13 cellular contexts compared by ENCODE assay signal in the genomic region with DNA sequence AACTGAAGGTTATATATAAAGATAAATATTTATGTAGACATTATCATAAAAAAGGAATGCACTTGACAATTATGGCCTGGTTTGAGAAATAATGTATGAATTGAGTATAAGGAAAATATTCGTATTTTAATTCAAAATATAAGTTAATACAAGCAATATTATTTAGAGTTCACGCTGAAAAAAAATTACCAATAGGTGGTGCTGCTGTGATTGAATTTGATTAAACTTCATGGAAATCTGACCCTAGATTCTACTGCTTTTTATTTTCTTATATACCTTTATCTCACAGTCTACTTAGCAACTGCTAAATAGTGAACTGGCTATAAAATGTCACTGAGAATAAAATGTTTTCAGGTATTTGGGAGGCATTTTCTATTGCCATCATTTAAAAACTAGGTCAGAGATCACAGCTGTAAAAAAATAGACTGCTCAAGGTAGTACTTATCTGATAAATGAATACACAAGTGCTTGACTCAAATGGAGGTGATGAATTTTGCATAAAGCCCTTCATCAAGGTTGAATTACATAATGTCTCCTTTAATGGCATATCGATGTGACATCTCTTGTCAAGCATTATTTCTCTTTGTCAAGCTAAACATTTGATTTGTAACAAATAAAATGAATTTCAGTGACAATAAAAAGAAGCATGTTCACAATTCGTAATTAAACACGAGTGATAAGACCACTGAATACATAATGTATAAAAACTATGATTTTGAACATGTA.
DNase-seq lines count a peak whose midpoint lies in the region; ATAC-seq and TF ChIP-seq lines count a peak whose summit lies in the region.
"Had no signal": no experiment of that assay in that cellular context is flagged by ENCODE, and none has a peak within 500 bp of the region (broad histone marks: within the 10 kb centered on the region; RNA-seq: fewer than 3 reads in every experiment).

No MANE protein-coding gene starts in this region.

- no peaks in the 10 kb centered on the region for H3K79me2 ChIP-seq in fibroblast of lung (ENCODE audit: control insufficient read depth, insufficient read depth, low read length)

- no peaks in the 10 kb centered on the region for H3K36me3 Mint-ChIP-seq in HFFc6 (ENCODE audit: low read depth)
- H3K36me3 Mint-ChIP-seq: CD4-positive, alpha-beta memory T cell had no signal

- no TSS peak for BruUV-seq in Panc1 (replicated peaks; lab: Mats Ljungman, UMichigan)

- H3K27me3 ChIP-seq in Panc1 (ENCODE audit: control insufficient read depth, insufficient read depth, low read length) (no peaks in the 10 kb centered on the region), fibroblast of lung (ENCODE audit: control insufficient read depth, insufficient read depth, low read length) (no peaks in the 10 kb centered on the region)
- H3K27me3 ChIP-seq: neutrophil had no signal

- no peak overlapping the region for H2AFZ ChIP-seq in fibroblast of lung (ENCODE audit: low read length)

- no peaks in the 10 kb centered on the region for H4K20me1 ChIP-seq in fibroblast of lung (ENCODE audit: control insufficient read depth, extremely low read depth, insufficient read depth, low read length)

- no peak overlapping the region for H3K4me3 ChIP-seq in Panc1 (ENCODE audit: low read depth in 2 of 2, low read length in 2 of 2)
- H3K4me3 ChIP-seq in fibroblast of lung (replicated peaks in 1 of 4; ENCODE audit: control extremely low read depth in 1 of 4, insufficient read depth in 1 of 4, low read depth in 3 of 4, low read length in 4 of 4): no peak overlapping the region
- H3K4me3 ChIP-seq: GM12878 had no signal

- H3K27ac Mint-ChIP-seq in HFFc6: no peak overlapping the region
- H3K27ac Mint-ChIP-seq: CD4-positive, alpha-beta memory T cell had no signal

- H3K4me1 Mint-ChIP-seq in HFFc6 (ENCODE audit: low read depth): peaks cover 7% of the 10 kb centered on the region; the same call in 1 of the 2 replicates
- H3K4me1 Mint-ChIP-seq: CD4-positive, alpha-beta memory T cell had no signal

- CTCF ChIA-PET in Panc1 (lab: Charles Lee): no interaction called here

- DNase-seq in HFFc6: peak; percentile 21
- no peak for DNase-seq in Panc1 (ENCODE audit: low read depth, low spot score)
- peak; percentile 1 to 56 for DNase-seq in fibroblast of lung (ENCODE audit: low read depth in 2 of 2)
- DNase-seq in Ammon's horn (ENCODE audit: low spot score): no peak
- DNase-seq in NCI-H82 (lab: John Stamatoyannopoulos, UW): no peak
- DNase-seq in cerebellar cortex (ENCODE audit: low spot score): no peak
- DNase-seq: CD4-positive, alpha-beta memory T cell; effector CD8-positive, alpha-beta T cell; substantia nigra had no signal

- H3K4me2 ChIP-seq in fibroblast of lung (ENCODE audit: extremely low read depth, insufficient read depth, low read length): no peak overlapping the region

- in situ Hi-C loops in Panc1 (cut with HindIII; ENCODE audit: low pct_unique_long_range_greater_than_20kb, low sequenced_read_pairs): no loop called here

- TF ChIP-seq CTCF in 22Rv1 (IDR thresholded peaks at IDR 0.05) (peak; percentile 67), HFFc6 (IDR thresholded peaks at IDR 0.05) (peak; percentile 83), Panc1 (IDR thresholded peaks at IDR 0.05) (peak; percentile 24; the same call in 1 of the 2 replicates), fibroblast of lung (conservative IDR thresholded peaks at IDR 0.05 in 1 of 2, IDR thresholded peaks at IDR 0.05 in 1 of 2; ENCODE audit: low read depth in 1 of 2, low read length in 2 of 2) (peak in 1 of 2 donors; percentile 47)

- no peaks in the 10 kb centered on the region for H3K27me3 Mint-ChIP-seq in HFFc6 (ENCODE audit: insufficient read depth)
- H3K27me3 Mint-ChIP-seq: CD4-positive, alpha-beta memory T cell had no signal

- H3K9me3 Mint-ChIP-seq in HFFc6: no peaks in the 10 kb centered on the region

- H3K27ac ChIP-seq in 22Rv1 (no peak overlapping the region; the same call in 1 of the 2 replicates), Panc1 (ENCODE audit: low read length) (no peak overlapping the region), fibroblast of lung (ENCODE audit: insufficient read depth, low read length) (no peak overlapping the region)
- H3K27ac ChIP-seq: neutrophil had no signal

- H3K36me3 ChIP-seq in Panc1 (ENCODE audit: control insufficient read depth, insufficient read depth, low read length) (no peaks in the 10 kb centered on the region), fibroblast of lung (ENCODE audit: control insufficient read depth, insufficient read depth, low read length) (no peaks in the 10 kb centered on the region)
- H3K36me3 ChIP-seq: neutrophil had no signal

- ATAC-seq in Panc1 (no peak), HG02678 (IDR thresholded peaks at IDR 0.05; ENCODE audit: unreplicated experiment) (no peak)
- ATAC-seq: GM12878 had no signal

- POLR2A ChIA-PET in Panc1 (lab: Charles Lee): no interaction called here

- H3K9me3 ChIP-seq in Panc1 (ENCODE audit: control insufficient read depth, insufficient read depth, low read depth, low read length) (no peaks in the 10 kb centered on the region), fibroblast of lung (ENCODE audit: control insufficient read depth, insufficient read depth, low read depth, low read length) (no peaks in the 10 kb centered on the region)
- H3K9me3 ChIP-seq: neutrophil had no signal

- H3K4me3 Mint-ChIP-seq in HFFc6: no peak overlapping the region
- H3K4me3 Mint-ChIP-seq: CD4-positive, alpha-beta memory T cell had no signal

- intact Hi-C loops in Panc1 (cut with micrococcal nuclease; ENCODE audit: unreplicated experiment): no loop called here

- H3K4me1 ChIP-seq in Panc1 (ENCODE audit: control insufficient read depth, insufficient read depth, low read length): no peaks in the 10 kb centered on the region
- no peaks in the 10 kb centered on the region for H3K4me1 ChIP-seq in fibroblast of lung (ENCODE audit: control insufficient read depth, extremely low read depth, insufficient read depth, low read length)

- no peak overlapping the region for H3K9ac ChIP-seq in fibroblast of lung (ENCODE audit: insufficient read depth, low read length)

Comparison
In these comparisons a context has a peak if more than half of its experiments do, and no peak if none do; other contexts are left out.
1. DNase-seq: peak in HFFc6 (single experiment) and fibroblast of lung (2 of 2); none in Panc1 (single experiment), Ammon's horn (single experiment), NCI-H82 (single experiment) and cerebellar cortex (single experiment).